In genomic region chr2:15965564-15966019, GRCh38 we compare ENCODE assay signal across 11 cellular contexts. TPM values are rescaled to one million over a fixed set of nuclear protein-coding genes. Genes with fewer than 3 reads are reported as not detected.
DNase-seq lines count a peak whose midpoint lies in the region; ATAC-seq, FAIRE-seq and TF ChIP-seq lines count a peak whose summit lies in the region.
"Had no signal": no experiment of that assay in that cellular context is flagged by ENCODE, and none has a peak within 500 bp of the region (broad histone marks: within the 10 kb centered on the region; RNA-seq: fewer than 3 reads in every experiment).

No MANE protein-coding gene starts in this region.

- 21 to 24% methylated on average over 14 of the region's 14 CpGs for WGBS in ectodermal cell, 2 experiments

- H3K9me3 ChIP-seq in HUES48 (ENCODE audit: control insufficient read depth, insufficient read depth, low read length) (no peaks in the 10 kb centered on the region), ectodermal cell (ENCODE audit: control insufficient read depth, low read length) (no peaks in the 10 kb centered on the region)
- H3K9me3 ChIP-seq: gastroesophageal sphincter had no signal

- H3K36me3 ChIP-seq in HUES48 (ENCODE audit: control insufficient read depth, insufficient read depth, low read length) (no peaks in the 10 kb centered on the region), ectodermal cell (ENCODE audit: control insufficient read depth, insufficient read depth, low read length) (no peaks in the 10 kb centered on the region)
- H3K36me3 ChIP-seq: gastroesophageal sphincter had no signal

- TF ChIP-seq POLR2A in H54 (IDR thresholded peaks at IDR 0.05; ENCODE audit: low read depth, low read length), result no peak

- H3K27me3 ChIP-seq in HUES48 (ENCODE audit: control insufficient read depth, insufficient read depth, low read length) (no peaks in the 10 kb centered on the region), ectodermal cell (ENCODE audit: control insufficient read depth, insufficient read depth, low read length, poor library complexity, severe bottlenecking) (peaks cover 5% of the 10 kb centered on the region)
- H3K27me3 ChIP-seq: gastroesophageal sphincter had no signal

- H3K27ac ChIP-seq in HUES48 (ENCODE audit: low read depth, low read length) (peak overlapping the region; percentile 18), ectodermal cell (ENCODE audit: insufficient read depth, low read depth, low read length, poor library complexity, severe bottlenecking) (peak overlapping the region; percentile 79)
- H3K27ac ChIP-seq: gastroesophageal sphincter had no signal

- no peak for ATAC-seq in GM21528 (IDR thresholded peaks at IDR 0.05; ENCODE audit: low FRiP score, unreplicated experiment)
- ATAC-seq in GM19452 (IDR thresholded peaks at IDR 0.05; ENCODE audit: unreplicated experiment), result no peak
- ATAC-seq: gastroesophageal sphincter had no signal

- DNase-seq in activated CD4-positive, alpha-beta T cell treated with anti-CD3 and anti-CD28 coated beads, Interleukin-2, amount 50 U/mL, for 48 hours, result peak; percentile 62 to 72
- peak in 2 of 3 experiments; percentile 40 to 60 for DNase-seq in stimulated activated CD4-positive, alpha-beta T cell treated with anti-CD3 and anti-CD28 coated beads, TNF-alpha, amount 100 ng/mL, for 4 hours (ENCODE audit: low read depth in 3 of 3)
- DNase-seq in NCI-H128 (lab: John Stamatoyannopoulos, UW; ENCODE audit: unreplicated experiment) (no peak), H54 (ENCODE audit: insufficient read length, low spot score) (no peak)

- FAIRE-seq in H54 (lab: Jason Lieb, UNC), result no peak

- H3K4me1 ChIP-seq in HUES48 (ENCODE audit: control insufficient read depth, insufficient read depth, low read length) (peaks cover 6% of the 10 kb centered on the region; the same call in 1 of the 2 replicates), ectodermal cell (ENCODE audit: control insufficient read depth, insufficient read depth, low read length) (peaks cover 14% of the 10 kb centered on the region)
- H3K4me1 ChIP-seq: gastroesophageal sphincter had no signal

- H3K4me3 ChIP-seq in HUES48 (ENCODE audit: low read depth, low read length) (no peak overlapping the region), ectodermal cell (ENCODE audit: insufficient read depth, low read depth, low read length) (no peak overlapping the region)
- H3K4me3 ChIP-seq: gastroesophageal sphincter, lung had no signal

- no peak overlapping the region for H3K9ac ChIP-seq in HUES48 (ENCODE audit: low read depth, low read length)

RNA-seq across cellular contexts. Expression of gene MYCN, which starts 25.2 kb away (rescaled TPM):
- 78.1 TPM for polyA plus RNA-seq in ectodermal cell (2013, experiment 1 of 4)
- 76.5 TPM for polyA plus RNA-seq in ectodermal cell (2013, experiment 2 of 4)
- polyA plus RNA-seq in ectodermal cell (2013, experiment 3 of 4), result 64.1 TPM
- polyA plus RNA-seq in ectodermal cell (2013, experiment 4 of 4), result 60.0 TPM
- polyA plus RNA-seq: CD8-positive, alpha-beta memory T cell had no signal

Comparison
In these comparisons a context has a peak if more than half of its experiments do, and no peak if none do; other contexts are left out.
1. DNase-seq: peak in activated CD4-positive, alpha-beta T cell treated with anti-CD3 and anti-CD28 coated beads, Interleukin-2, amount 50 U/mL, for 48 hours (2 of 2) and stimulated activated CD4-positive, alpha-beta T cell treated with anti-CD3 and anti-CD28 coated beads, TNF-alpha, amount 100 ng/mL, for 4 hours (2 of 3); none in NCI-H128 (single experiment) and H54 (single experiment).